Comparison of ENCODE assay signal across 8 cellular contexts in the genomic region with DNA sequence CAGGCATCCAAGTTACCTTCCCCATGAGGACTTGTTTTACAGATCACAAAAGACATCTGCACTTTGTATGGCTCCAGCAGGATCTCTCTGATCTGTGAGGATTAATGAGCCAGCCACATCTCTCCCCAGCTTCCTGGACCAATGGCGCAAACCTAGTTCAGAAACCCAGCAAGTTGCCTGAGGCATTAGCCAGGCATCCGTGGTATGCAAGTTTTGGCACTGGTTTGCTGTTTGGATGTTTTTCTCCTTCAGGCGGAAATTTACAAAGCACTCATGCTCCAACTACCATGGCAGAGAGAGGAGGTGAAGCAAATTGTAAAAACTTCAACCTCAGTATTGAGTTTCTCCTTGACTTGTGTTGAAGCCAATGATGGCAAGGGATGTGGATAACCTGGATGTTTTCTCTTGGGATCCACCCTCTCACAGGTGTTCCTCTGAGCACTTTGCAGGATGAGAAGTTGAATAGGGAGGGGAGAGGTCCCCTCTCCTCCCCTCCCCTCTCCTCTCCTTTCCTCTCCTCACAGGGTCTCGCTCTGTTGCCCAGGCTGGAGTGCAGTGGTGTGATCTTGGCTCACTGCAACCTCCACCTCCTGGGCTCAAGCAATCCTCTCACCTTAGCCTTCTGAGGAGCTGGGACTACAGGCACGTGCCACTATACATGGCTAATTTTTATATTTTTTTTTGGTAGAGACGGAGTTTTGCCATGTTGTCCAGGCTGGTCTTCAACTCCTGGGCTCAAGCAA. TPM values are rescaled to one million over a fixed set of nuclear protein-coding genes. Genes with fewer than 3 reads are reported as not detected.
DNase-seq lines count a peak whose midpoint lies in the region; ATAC-seq and TF ChIP-seq lines count a peak whose summit lies in the region.

No MANE protein-coding gene starts in this region.

- H3K4me1 ChIP-seq in HCT116 (ENCODE audit: control insufficient read depth in 1 of 2, insufficient read depth in 2 of 2, low read length in 2 of 2) (peaks cover 60 to 66% of the 10 kb centered on the region in 2 experiments), gastrocnemius medialis (no peaks in the 10 kb centered on the region)

- 0 out of 2 replicates have a peak overlapping the region, but pooled peaks have one; percentile 28 for H3K9ac ChIP-seq in HCT116 (ENCODE audit: low read length)
- no peak overlapping the region for H3K9ac ChIP-seq in SK-N-MC (ENCODE audit: insufficient read length)

- no peaks in the 10 kb centered on the region for H3K27me3 ChIP-seq in HCT116 (ENCODE audit: insufficient read depth, low read length)
- H3K27me3 ChIP-seq in gastrocnemius medialis, result no peaks in the 10 kb centered on the region

- H3K27ac ChIP-seq in HCT116 (ENCODE audit: low read depth, low read length) (peak overlapping the region; percentile 60), SK-N-MC (peak overlapping the region; percentile 81), gastrocnemius medialis (no peak overlapping the region)

- no peaks in the 10 kb centered on the region for H3K9me3 Mint-ChIP-seq in immature natural killer cell

- no peak for TF ChIP-seq RAD21 in HCT116 (IDR thresholded peaks at IDR 0.05; ENCODE audit: low read depth)

- H3K4me3 ChIP-seq in HCT116 (replicated peaks in 1 of 2; ENCODE audit: low read depth in 1 of 2, low read length in 2 of 2) (peak overlapping the region in 1 of 2 experiments; percentile 3; a peak in 1 of 4 replicates), SK-N-MC (peak overlapping the region; percentile 1; the same call in 1 of the 2 replicates), foreskin fibroblast (ENCODE audit: low read depth in 1 of 2, low read length in 2 of 2) (no peak overlapping the region), gastrocnemius medialis (no peak overlapping the region)

- H3K9me3 ChIP-seq in HCT116 (ENCODE audit: control insufficient read depth in 1 of 2, insufficient read depth in 1 of 2, low read depth in 1 of 2, low read length in 2 of 2), result no peaks in the 10 kb centered on the region
- no peaks in the 10 kb centered on the region for H3K9me3 ChIP-seq in SK-N-MC (ENCODE audit: low read depth, low read length)
- no peaks in the 10 kb centered on the region for H3K9me3 ChIP-seq in gastrocnemius medialis

- H2AFZ ChIP-seq in HCT116 (ENCODE audit: low read depth, low read length, poor library complexity, severe bottlenecking), result peak overlapping the region; percentile 24

- TF ChIP-seq POLR2A in HCT116 (IDR thresholded peaks at IDR 0.05; ENCODE audit: borderline replicate concordance, extremely low read depth, insufficient read depth, insufficient read length) (no peak), gastrocnemius medialis (IDR thresholded peaks at IDR 0.05) (no peak), erythroblast (IDR thresholded peaks at IDR 0.05; ENCODE audit: low read length) (no peak)

- POLR2A ChIA-PET in HCT116 (lab: Charles Lee), result interaction anchor here (1.3 kb wide), 2 partner anchors 24 to 30 kb away, joined by 3 to 4 read pairs; no protein-coding TSS in a partner anchor

- no peaks in the 10 kb centered on the region for H4K20me1 ChIP-seq in HCT116 (ENCODE audit: insufficient read depth)

- no peaks in the 10 kb centered on the region for H3K79me2 ChIP-seq in HCT116 (ENCODE audit: insufficient read depth, low read length)

- in situ Hi-C loops in gastrocnemius medialis (cut with MboI; ENCODE audit: low sequenced_read_pairs in 4 of 4), result loop anchor here in 2 of 4 donors (25.0 kb wide), 1 partner anchor 283 kb away; no protein-coding TSS in a partner anchor

- H3K36me3 ChIP-seq in HCT116 (ENCODE audit: control insufficient read depth in 1 of 2, insufficient read depth in 2 of 2, low read length in 2 of 2), result no peaks in the 10 kb centered on the region
- H3K36me3 ChIP-seq in SK-N-MC (ENCODE audit: insufficient read depth, low read length), result no peaks in the 10 kb centered on the region
- no peaks in the 10 kb centered on the region for H3K36me3 ChIP-seq in gastrocnemius medialis

- CTCF ChIA-PET in HCT116 (lab: Charles Lee), result no interaction called here

- no peak for TF ChIP-seq CTCF in HCT116 (IDR thresholded peaks at IDR 0.05 in 2 of 3, conservative IDR thresholded peaks at IDR 0.05 in 1 of 3; ENCODE audit: borderline replicate concordance in 1 of 3, insufficient read depth in 1 of 3, low read depth in 2 of 3, low read length in 2 of 3)
- TF ChIP-seq CTCF in foreskin fibroblast (IDR thresholded peaks at IDR 0.05; ENCODE audit: low read depth, low read length), result no peak
- TF ChIP-seq CTCF in gastrocnemius medialis (IDR thresholded peaks at IDR 0.05 in 4 of 5, conservative IDR thresholded peaks at IDR 0.05 in 1 of 5), result no peak

- H3K27ac Mint-ChIP-seq in immature natural killer cell, result no peak overlapping the region

- peak overlapping the region; percentile 54 for H3K4me2 ChIP-seq in HCT116 (ENCODE audit: low read length)

- RAD21 ChIA-PET in HCT116 (lab: Charles Lee; ENCODE audit: low non-redundant PET in 1 of 2, low total read pairs in 2 of 2, uncharacterized antibody in 2 of 2, unreplicated experiment in 2 of 2), result no interaction called here

- no peak overlapping the region for H3K4me3 Mint-ChIP-seq in immature natural killer cell

- H3K9me2 ChIP-seq in HCT116 (ENCODE audit: insufficient read depth), result no peaks in the 10 kb centered on the region

- intact Hi-C loops in HCT116 (cut with micrococcal nuclease) (no loop called here), gastrocnemius medialis (cut with DNase I; ENCODE audit: low total_unique reads) (no loop called here)

- no peak for DNase-seq in HCT116 (ENCODE audit: low read depth, low spot score)
- DNase-seq in SK-N-MC (ENCODE audit: low read depth, low spot score), result peak; percentile 98
- peak; percentile 93 to 96 for DNase-seq in foreskin fibroblast
- peak; percentile 9 to 49 for DNase-seq in gastrocnemius medialis
- no peak for DNase-seq in erythroblast (lab: John Stamatoyannopoulos, UW)
- no peak for DNase-seq in immature natural killer cell

- BruUV-seq in HCT116 (replicated peaks; lab: Mats Ljungman, UMichigan), result no TSS peak

- H3K4me1 Mint-ChIP-seq in immature natural killer cell, result no peaks in the 10 kb centered on the region

- H3K27me3 Mint-ChIP-seq in immature natural killer cell (ENCODE audit: low read depth in 3 of 3), result peaks cover 0 to 2% (median 2%) of the 10 kb centered on the region in 3 donors

- ATAC-seq in HCT116 (peak; percentile 57), gastrocnemius medialis (peak; percentile 35 to 69), HG03457 (IDR thresholded peaks at IDR 0.05; ENCODE audit: unreplicated experiment) (no peak), GM18861 (IDR thresholded peaks at IDR 0.05; ENCODE audit: unreplicated experiment) (no peak)

- no peaks in the 10 kb centered on the region for H3K36me3 Mint-ChIP-seq in immature natural killer cell

TF ChIP-seq in HCT116, 20 proteins besides CTCF, POLR2A, EP300 and RAD21:
- TF ChIP-seq TCF7L2 (IDR thresholded peaks at IDR 0.05; ENCODE audit: borderline replicate concordance, extremely low read depth, insufficient read depth, insufficient read length) (no peak), SP1 (IDR thresholded peaks at IDR 0.05; ENCODE audit: low read depth) (peak; percentile 47; the same call in 1 of the 2 replicates), YY1 (IDR thresholded peaks at IDR 0.05; ENCODE audit: extremely low read depth, insufficient replicate concordance, low read depth, low read length) (peak; percentile 29)
TF ChIP-seq in HCT116: peak in this region for 2.

RNA-seq across cellular contexts. Expression of a gene that starts 25.6 kb away (rescaled TPM):
- total RNA-seq in HCT116 (2021; ENCODE audit: unreplicated experiment), result 2,334 TPM
- polyA plus RNA-seq in HCT116 (2012), result 4,054 and 4,544 TPM in 2 replicates
- total RNA-seq in gastrocnemius medialis, result 100 to 1,000 TPM; 112 to 354 (median 209) TPM
- 100 to 1,000 TPM; 856 to 982 (median 955) TPM for polyA plus RNA-seq in immature natural killer cell

RNA-seq across cellular contexts. Expression of a gene that starts 41.6 kb away (rescaled TPM):
- total RNA-seq in HCT116 (2021; ENCODE audit: unreplicated experiment), result not detected
- not detected in 2 replicates for polyA plus RNA-seq in HCT116 (2012)
- total RNA-seq in gastrocnemius medialis, result not detected
- not detected for polyA plus RNA-seq in immature natural killer cell

Comparison
In these comparisons a context has a peak if more than half of its experiments do, and no peak if none do; other contexts are left out.
1. ATAC-seq: peak in HCT116 (single experiment) and gastrocnemius medialis (2 of 2); none in HG03457 (single experiment) and GM18861 (single experiment).
2. DNase-seq: peak in SK-N-MC (single experiment), foreskin fibroblast (2 of 2) and gastrocnemius medialis (2 of 2); none in HCT116 (single experiment), erythroblast (0 of 2) and immature natural killer cell (0 of 3).
3. H3K27ac ChIP-seq: peak in HCT116 (single experiment) and SK-N-MC (single experiment); none in gastrocnemius medialis (0 of 4).